In the genomic region with DNA sequence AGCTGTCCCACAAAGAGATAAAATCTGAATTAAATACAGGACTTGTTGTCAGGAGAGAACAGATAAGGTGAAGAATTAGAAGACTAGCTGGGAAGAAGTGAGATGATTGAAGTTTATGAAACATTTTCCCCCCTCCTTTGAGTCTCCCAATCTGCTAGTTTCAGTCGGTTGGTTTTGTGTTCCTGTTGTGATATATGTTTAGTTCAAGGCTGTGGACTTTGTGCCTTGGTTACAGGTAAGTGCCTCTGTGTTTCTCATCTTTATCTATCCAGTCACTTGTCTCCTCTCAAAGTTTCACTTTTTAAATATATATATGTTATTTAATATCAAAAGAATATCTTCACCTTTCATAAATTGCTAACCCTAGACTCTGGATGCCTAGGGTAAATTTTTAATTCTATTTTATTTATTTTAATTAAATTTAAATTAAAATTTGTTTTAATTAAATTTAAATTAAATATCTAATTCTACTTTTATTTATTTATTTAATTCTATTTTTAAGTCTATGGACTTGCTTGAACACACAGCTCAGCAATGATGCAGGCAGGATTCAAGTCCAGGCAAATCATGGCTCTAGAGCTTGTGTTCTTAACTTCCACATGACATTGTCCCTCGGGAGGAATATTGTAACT, we compare ENCODE assay signal across 15 cellular contexts.
"Had no signal": no experiment of that assay in that cellular context is flagged by ENCODE, and none has a peak within 500 bp of the region (broad histone marks: within the 10 kb centered on the region; RNA-seq: fewer than 3 reads in every experiment).

No MANE protein-coding gene starts in this region.

- FAIRE-seq: small intestine had no signal

- ATAC-seq: heart left ventricle had no signal

- DNase-seq: effector memory CD4-positive, alpha-beta T cell; esophagus squamous epithelium; foreskin fibroblast; heart left ventricle; hippocampal formation; kidney glomerular epithelial cell; mesendoderm; naive B cell; posterior cingulate gyrus; stimulated activated CD4-positive, alpha-beta T cell treated with anti-CD3 and anti-CD28 coated beads, Interleukin-12 subunit alpha, Interleukin-12 subunit beta, amount 100 ng/mL, for 4 hours; stimulated activated naive CD4-positive, alpha-beta T cell treated with Interleukin-2 at 50 U/mL for 16 hours had no signal

- H3K27me3 ChIP-seq: esophagus squamous epithelium, heart left ventricle, neutrophil, right atrium auricular region had no signal

- H3K4me3 ChIP-seq: esophagus squamous epithelium, heart left ventricle, right atrium auricular region had no signal

- H3K4me1 ChIP-seq: esophagus squamous epithelium, heart left ventricle, right atrium auricular region had no signal

- H3K27ac ChIP-seq: esophagus squamous epithelium, heart left ventricle, neutrophil, right atrium auricular region had no signal

- H3K27ac Mint-ChIP-seq: naive B cell, nephron had no signal

- H3K36me3 ChIP-seq: esophagus squamous epithelium, heart left ventricle, neutrophil, right atrium auricular region had no signal

- H3K9me3 ChIP-seq: esophagus squamous epithelium, neutrophil, right atrium auricular region had no signal

- H3K27me3 Mint-ChIP-seq: naive B cell had no signal

- H3K4me3 Mint-ChIP-seq: naive B cell, nephron had no signal
